Comparison of ENCODE assay signal across 8 cellular contexts in the genomic region with DNA sequence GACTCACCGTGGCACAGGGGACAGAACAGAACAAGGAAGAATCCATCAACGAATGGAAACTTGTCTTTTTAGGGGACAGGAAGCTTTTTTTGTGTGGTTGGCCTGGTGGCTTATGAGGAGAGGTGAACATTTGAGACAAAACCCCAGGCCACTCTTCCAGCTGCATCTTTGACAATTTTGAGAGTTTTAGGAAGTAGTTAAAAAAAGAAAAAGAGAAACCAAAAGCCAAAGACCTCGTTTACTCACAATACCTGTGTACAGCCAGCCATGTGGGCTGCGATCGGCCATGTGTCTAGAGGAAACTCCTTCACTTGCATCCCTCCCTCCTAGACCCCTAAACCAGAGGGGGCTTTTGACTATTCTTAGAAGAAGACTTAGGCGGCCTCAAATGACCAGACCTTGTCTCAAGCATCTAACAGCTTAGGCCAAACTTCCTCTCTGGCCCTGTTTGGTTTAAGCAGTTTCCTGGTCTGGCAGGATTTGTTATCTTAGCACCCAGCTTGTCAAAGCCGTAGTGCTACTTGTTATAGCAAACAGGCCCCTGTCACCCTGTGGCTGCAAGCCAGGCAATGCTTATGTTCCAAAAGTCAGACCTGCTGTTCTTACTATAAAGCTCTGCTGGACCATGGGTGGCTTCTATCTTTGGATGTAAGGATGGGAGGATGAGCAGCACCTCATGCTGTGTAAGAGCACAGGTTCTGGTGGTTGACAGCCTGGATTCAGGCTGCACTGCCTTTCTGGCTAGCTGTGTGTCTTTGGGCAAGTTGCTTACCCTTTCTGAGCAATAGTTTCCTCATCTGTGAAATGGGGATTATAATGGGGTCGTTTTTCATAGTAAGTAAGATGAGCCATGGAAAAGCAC. TPM values are rescaled to one million over a fixed set of nuclear protein-coding genes. Genes with fewer than 3 reads are reported as not detected.
DNase-seq lines count a peak whose midpoint lies in the region; ATAC-seq lines count a peak whose summit lies in the region.

No MANE protein-coding gene starts in this region.

- H3K4me1 ChIP-seq in CD4-positive, CD25-positive, alpha-beta regulatory T cell (ENCODE audit: control insufficient read depth, insufficient read depth, low read length, poor library complexity, severe bottlenecking) = peaks cover 57% of the 10 kb centered on the region

- H3K27me3 Mint-ChIP-seq in CD4-positive, CD25-positive, alpha-beta regulatory T cell = no peaks in the 10 kb centered on the region

- no peaks in the 10 kb centered on the region for H3K9me3 ChIP-seq in CD4-positive, CD25-positive, alpha-beta regulatory T cell (ENCODE audit: control insufficient read depth in 2 of 2, low read length in 2 of 2)

- peak overlapping the region; percentile 77 for H3K4me3 ChIP-seq in CD4-positive, CD25-positive, alpha-beta regulatory T cell (ENCODE audit: low read depth, low read length)

- no peaks in the 10 kb centered on the region for H3K36me3 ChIP-seq in CD4-positive, CD25-positive, alpha-beta regulatory T cell (ENCODE audit: control insufficient read depth, insufficient read depth, low read length)

- H3K27ac ChIP-seq in CD4-positive, CD25-positive, alpha-beta regulatory T cell (ENCODE audit: insufficient read depth, low read length, poor library complexity, severe bottlenecking) = peak overlapping the region; percentile 92

- H3K4me3 Mint-ChIP-seq in CD4-positive, CD25-positive, alpha-beta regulatory T cell = peak overlapping the region; percentile 7 to 77 (median 58)

- H3K9me3 Mint-ChIP-seq in CD4-positive, CD25-positive, alpha-beta regulatory T cell = no peaks in the 10 kb centered on the region

- H3K27ac Mint-ChIP-seq in CD4-positive, CD25-positive, alpha-beta regulatory T cell = peak overlapping the region; percentile 87 to 95 (median 91)

- H3K27me3 ChIP-seq in CD4-positive, CD25-positive, alpha-beta regulatory T cell (ENCODE audit: control insufficient read depth, insufficient read depth, low read length) = no peaks in the 10 kb centered on the region

- DNase-seq in CD4-positive, CD25-positive, alpha-beta regulatory T cell = peak; percentile 43 to 75 (median 59)
- DNase-seq in NAMALWA (ENCODE audit: low spot score) (peak; percentile 19), activated T-cell treated with anti-CD3 and anti-CD28 coated beads for 48 hours (ENCODE audit: low read depth) (peak; percentile 72), left lobe of liver (ENCODE audit: low spot score) (no peak), NCI-H187 treated with DMSO at 0.1 percent for 48 hours (lab: John Stamatoyannopoulos, UW) (no peak), SHP77 (lab: John Stamatoyannopoulos, UW) (no peak)
- peak; percentile 79 to 84 for DNase-seq in stimulated activated CD8-positive, alpha-beta memory T cell treated with anti-CD3 and anti-CD28 coated beads, Interleukin-7, amount 100 ng/mL, for 4 hours (ENCODE audit: low read depth in 2 of 2)

- no peaks in the 10 kb centered on the region for H3K36me3 Mint-ChIP-seq in CD4-positive, CD25-positive, alpha-beta regulatory T cell

- peak; percentile 40 to 52 for ATAC-seq in CD4-positive, CD25-positive, alpha-beta regulatory T cell (ENCODE audit: low read depth in 2 of 2)
- ATAC-seq in GM21529 (IDR thresholded peaks at IDR 0.05; ENCODE audit: unreplicated experiment) (peak; percentile 37), left lobe of liver (peak; percentile 12)

- peaks cover 41 to 79% (median 63%) of the 10 kb centered on the region in 4 donors for H3K4me1 Mint-ChIP-seq in CD4-positive, CD25-positive, alpha-beta regulatory T cell

RNA-seq across cellular contexts. Expression of gene KSR1, which starts 17.7 kb away (rescaled TPM):
- 69.5 TPM for total RNA-seq in CD4-positive, CD25-positive, alpha-beta regulatory T cell
- polyA plus RNA-seq in CD4-positive, CD25-positive, alpha-beta regulatory T cell = 1 to 10 TPM; 1.2 to 3.1 (median 1.5) TPM
- 11.4 TPM for total RNA-seq in left lobe of liver

Comparison
In these comparisons a context has a peak if more than half of its experiments do, and no peak if none do; other contexts are left out.
1. DNase-seq: peak in CD4-positive, CD25-positive, alpha-beta regulatory T cell (3 of 3), NAMALWA (single experiment), activated T-cell treated with anti-CD3 and anti-CD28 coated beads for 48 hours (single experiment) and stimulated activated CD8-positive, alpha-beta memory T cell treated with anti-CD3 and anti-CD28 coated beads, Interleukin-7, amount 100 ng/mL, for 4 hours (2 of 2); none in left lobe of liver (single experiment), NCI-H187 treated with DMSO at 0.1 percent for 48 hours (single experiment) and SHP77 (0 of 2).
2. Peak in every context shown above with its lines, with median percentiles within 50 percentile points of each other: ATAC-seq.